ENCODE assay signal across 10 cellular contexts in genomic region chr1:245777752-245778151, GRCh38.
"Had no signal": no experiment of that assay in that cellular context is flagged by ENCODE, and none has a peak within 500 bp of the region (broad histone marks: within the 10 kb centered on the region; RNA-seq: fewer than 3 reads in every experiment).

No MANE protein-coding gene starts in this region.

- H3K4me3 ChIP-seq: GM23338, K562 had no signal

- DNase-seq: H9, HCEC 1CT, HFFc6, IMR-90, KG1 had no signal

- H3K4me2 ChIP-seq: GM23338 had no signal

- FAIRE-seq: H1, H54, HTR-8/SVneo, K562 had no signal

- ATAC-seq: GM23338, K562 had no signal

- H2AFZ ChIP-seq: GM23338 had no signal

- H3K27ac Mint-ChIP-seq: GM23338, H9, HFFc6 had no signal

- H3K4me3 Mint-ChIP-seq: GM23338, H9, HFFc6 had no signal
